In the genomic region with DNA sequence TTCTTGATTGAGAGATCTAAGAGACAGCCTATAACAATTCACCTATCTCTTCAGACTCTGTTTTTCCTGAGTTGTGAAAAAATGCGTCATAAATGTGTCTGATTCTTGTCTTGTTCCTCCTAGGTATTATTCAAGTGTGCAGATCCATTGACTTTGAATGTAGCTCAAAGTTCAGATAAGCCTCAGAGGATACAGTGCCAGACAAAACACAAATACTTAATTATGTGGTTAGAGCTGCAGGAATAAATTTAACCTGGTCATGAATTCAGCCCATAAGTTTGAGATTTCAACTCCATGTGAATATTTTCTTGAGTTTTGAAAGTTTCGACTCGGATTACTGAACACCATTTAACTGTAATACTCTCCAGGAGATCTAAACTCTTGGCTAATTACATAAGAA, we compare ENCODE assay signal across 9 cellular contexts.
"Had no signal": no experiment of that assay in that cellular context is flagged by ENCODE, and none has a peak within 500 bp of the region (broad histone marks: within the 10 kb centered on the region; RNA-seq: fewer than 3 reads in every experiment).

No MANE protein-coding gene starts in this region.

- DNase-seq: GM23248, H9, HCEC 1CT, KG1 had no signal

- H3K27ac Mint-ChIP-seq: H9, IgD-negative memory B cell had no signal

- FAIRE-seq: H1, H54, HepG2 had no signal

- H3K27ac ChIP-seq: GM23248, HL-60 had no signal

- H3K9me3 Mint-ChIP-seq: H9, IgD-negative memory B cell had no signal

- H3K4me3 Mint-ChIP-seq: H9, IgD-negative memory B cell had no signal

- H3K4me3 ChIP-seq: GM23248 had no signal

- H3K36me3 Mint-ChIP-seq: IgD-negative memory B cell had no signal

- H2AFZ ChIP-seq: GM23248 had no signal

- H3K27me3 Mint-ChIP-seq: IgD-negative memory B cell had no signal

- ATAC-seq: HepG2 had no signal

- H3K4me1 Mint-ChIP-seq: IgD-negative memory B cell had no signal

- H3K9ac ChIP-seq: GM23248 had no signal
